Comparison of ENCODE assay signal across 8 cellular contexts in the genomic region with DNA sequence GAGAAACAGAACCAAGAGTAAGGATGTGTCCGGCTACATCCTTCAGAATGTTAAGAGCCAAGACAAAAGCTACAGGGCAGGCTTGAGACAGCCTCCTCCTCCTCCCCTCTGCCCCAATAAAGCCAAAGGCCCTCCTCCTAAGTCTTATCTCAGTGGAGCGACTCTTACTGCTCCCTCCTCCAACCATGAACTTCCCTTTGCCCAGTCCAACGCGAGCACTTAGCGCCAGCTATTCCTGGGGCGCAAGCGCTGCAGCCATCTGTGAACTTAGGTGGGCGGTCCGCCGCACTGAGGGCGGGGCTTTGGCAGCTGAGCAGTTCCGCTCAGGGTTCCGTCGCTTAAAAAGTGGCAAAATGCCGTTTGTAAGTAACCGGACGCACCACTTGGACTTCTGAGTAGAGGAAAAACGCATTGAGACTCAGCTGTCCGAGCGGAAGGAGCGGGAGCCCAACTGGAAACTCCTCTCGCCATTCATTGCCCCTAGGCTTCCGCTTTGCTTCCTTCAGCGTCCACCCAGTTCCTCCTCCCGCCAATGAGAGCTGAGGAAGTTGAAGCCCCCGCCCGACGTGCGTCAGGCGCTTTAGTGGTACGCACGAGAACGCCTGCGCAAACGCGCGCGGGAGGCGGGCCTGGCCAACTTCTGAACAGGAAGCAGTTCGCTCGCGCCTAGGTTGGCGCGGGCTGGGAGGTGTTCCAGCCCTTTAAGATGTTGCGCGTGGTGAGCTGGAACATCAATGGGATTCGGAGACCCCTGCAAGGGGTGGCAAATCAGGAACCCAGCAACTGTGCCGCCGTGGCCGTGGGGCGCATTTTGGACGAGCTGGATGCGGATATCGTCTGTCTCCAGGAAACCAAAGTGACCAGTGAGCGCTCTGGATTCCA. TPM values are rescaled to one million over a fixed set of nuclear protein-coding genes. Genes with fewer than 3 reads are reported as not detected.
DNase-seq lines count a peak whose midpoint lies in the region; ATAC-seq and TF ChIP-seq lines count a peak whose summit lies in the region.

A gene with protein sequence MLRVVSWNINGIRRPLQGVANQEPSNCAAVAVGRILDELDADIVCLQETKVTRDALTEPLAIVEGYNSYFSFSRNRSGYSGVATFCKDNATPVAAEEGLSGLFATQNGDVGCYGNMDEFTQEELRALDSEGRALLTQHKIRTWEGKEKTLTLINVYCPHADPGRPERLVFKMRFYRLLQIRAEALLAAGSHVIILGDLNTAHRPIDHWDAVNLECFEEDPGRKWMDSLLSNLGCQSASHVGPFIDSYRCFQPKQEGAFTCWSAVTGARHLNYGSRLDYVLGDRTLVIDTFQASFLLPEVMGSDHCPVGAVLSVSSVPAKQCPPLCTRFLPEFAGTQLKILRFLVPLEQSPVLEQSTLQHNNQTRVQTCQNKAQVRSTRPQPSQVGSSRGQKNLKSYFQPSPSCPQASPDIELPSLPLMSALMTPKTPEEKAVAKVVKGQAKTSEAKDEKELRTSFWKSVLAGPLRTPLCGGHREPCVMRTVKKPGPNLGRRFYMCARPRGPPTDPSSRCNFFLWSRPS (plus strand): TSS at position 647 of the 882 bp plus-strand sequence. CDS start 60 bp downstream, at position 707.

- H3K9me3 ChIP-seq in RWPE2 (ENCODE audit: severe bottlenecking): no peaks in the 10 kb centered on the region

- peak; percentile 94 for DNase-seq in EH (ENCODE audit: low read depth)
- peak; percentile 93 for DNase-seq in H4 (ENCODE audit: low spot score)
- peak; percentile 81 for DNase-seq in LoVo (ENCODE audit: low spot score)
- peak; percentile 88 for DNase-seq in RWPE2 (ENCODE audit: low spot score)
- DNase-seq in activated T-helper 2 cell treated with anti-CD3 and anti-CD28 coated beads, Interferon-gamma antibody, Interleukin-2, Interleukin-4, amounts not matched to agents 10 μg/mL and 5 μg/mL and 100 μg/mL, durations not matched to agents 14 hours and 24 hours and 36 hours (ENCODE audit: low spot score): peak; percentile 85
- peak; percentile 90 for DNase-seq in fibroblast of mammary gland (ENCODE audit: low read depth)
- DNase-seq in naive thymus-derived CD8-positive, alpha-beta T cell: peak; percentile 74 to 93 (median 86)
- DNase-seq in stimulated activated naive CD4-positive, alpha-beta T cell (lab: John Stamatoyannopoulos, UW): peak; percentile 69 to 85 (median 82)

- no peaks in the 10 kb centered on the region for H3K9me3 Mint-ChIP-seq in activated T-helper 2 cell treated with anti-CD3 and anti-CD28 coated beads, Interferon-gamma antibody, Interleukin-2, Interleukin-4, amounts not matched to agents 10 μg/mL and 5 μg/mL and 100 μg/mL, durations not matched to agents 14 hours and 24 hours and 36 hours
- peaks cover 0 to 1% (median 0%) of the 10 kb centered on the region in 9 donors for H3K9me3 Mint-ChIP-seq in naive thymus-derived CD8-positive, alpha-beta T cell

- POLR2A ChIA-PET in naive thymus-derived CD8-positive, alpha-beta T cell (lab: Charles Lee): interaction anchor here (0.5 to 2.0 kb wide), 13 partner anchors 9 to 957 kb away, joined by 3 to 11 read pairs (median 4); a partner anchor contains a TSS

- peak within 1 kb of the TSS; percentile 98 for H3K4me3 Mint-ChIP-seq in activated T-helper 2 cell treated with anti-CD3 and anti-CD28 coated beads, Interferon-gamma antibody, Interleukin-2, Interleukin-4, amounts not matched to agents 10 μg/mL and 5 μg/mL and 100 μg/mL, durations not matched to agents 14 hours and 24 hours and 36 hours (ENCODE audit: low read depth)
- peak within 1 kb of the TSS; percentile 89 to 96 (median 94) for H3K4me3 Mint-ChIP-seq in naive thymus-derived CD8-positive, alpha-beta T cell

- H3K4me3 ChIP-seq in RWPE2 (ENCODE audit: severe bottlenecking) (peak within 1 kb of the TSS; percentile 47), fibroblast of mammary gland (ENCODE audit: control insufficient read depth, low read depth, low read length) (peak within 1 kb of the TSS; percentile 74)

- H3K36me3 Mint-ChIP-seq in activated T-helper 2 cell treated with anti-CD3 and anti-CD28 coated beads, Interferon-gamma antibody, Interleukin-2, Interleukin-4, amounts not matched to agents 10 μg/mL and 5 μg/mL and 100 μg/mL, durations not matched to agents 14 hours and 24 hours and 36 hours (ENCODE audit: low read depth): peaks cover 42% of the 10 kb centered on the region
- peaks cover 0 to 21% (median 0%) of the 10 kb centered on the region in 3 donors for H3K36me3 Mint-ChIP-seq in naive thymus-derived CD8-positive, alpha-beta T cell

- peak; percentile 95 for ATAC-seq in RWPE2 (ENCODE audit: low read depth)
- peak; percentile 94 for ATAC-seq in naive thymus-derived CD8-positive, alpha-beta T cell

- peaks cover 5% of the 10 kb centered on the region for H3K4me1 ChIP-seq in RWPE2 (ENCODE audit: insufficient read depth, poor library complexity, severe bottlenecking)

- peak within 1 kb of the TSS; percentile 78 for H3K27ac ChIP-seq in RWPE2 (ENCODE audit: poor library complexity, severe bottlenecking)

- no peaks in the 10 kb centered on the region for H3K27me3 ChIP-seq in RWPE2 (ENCODE audit: insufficient read depth, poor library complexity, severe bottlenecking)

- H3K27ac Mint-ChIP-seq in activated T-helper 2 cell treated with anti-CD3 and anti-CD28 coated beads, Interferon-gamma antibody, Interleukin-2, Interleukin-4, amounts not matched to agents 10 μg/mL and 5 μg/mL and 100 μg/mL, durations not matched to agents 14 hours and 24 hours and 36 hours: peak within 1 kb of the TSS; percentile 88
- H3K27ac Mint-ChIP-seq in naive thymus-derived CD8-positive, alpha-beta T cell: peak within 1 kb of the TSS; percentile 93 to 98 (median 96)

- peaks cover 14% of the 10 kb centered on the region for H3K4me1 Mint-ChIP-seq in activated T-helper 2 cell treated with anti-CD3 and anti-CD28 coated beads, Interferon-gamma antibody, Interleukin-2, Interleukin-4, amounts not matched to agents 10 μg/mL and 5 μg/mL and 100 μg/mL, durations not matched to agents 14 hours and 24 hours and 36 hours (ENCODE audit: low read depth)
- peaks cover 14 to 41% (median 39%) of the 10 kb centered on the region in 4 donors for H3K4me1 Mint-ChIP-seq in naive thymus-derived CD8-positive, alpha-beta T cell

- TF ChIP-seq CTCF in RWPE2 (IDR thresholded peaks at IDR 0.05; ENCODE audit: poor library complexity, severe bottlenecking) (no peak), fibroblast of mammary gland (conservative IDR thresholded peaks at IDR 0.05; ENCODE audit: control insufficient read depth, insufficient read depth, low read depth, low read length) (no peak)

- H3K27me3 Mint-ChIP-seq in activated T-helper 2 cell treated with anti-CD3 and anti-CD28 coated beads, Interferon-gamma antibody, Interleukin-2, Interleukin-4, amounts not matched to agents 10 μg/mL and 5 μg/mL and 100 μg/mL, durations not matched to agents 14 hours and 24 hours and 36 hours (ENCODE audit: low read depth): no peaks in the 10 kb centered on the region
- H3K27me3 Mint-ChIP-seq in naive thymus-derived CD8-positive, alpha-beta T cell: no peaks in the 10 kb centered on the region

- intact Hi-C loops in activated T-helper 2 cell treated with anti-CD3 and anti-CD28 coated beads, Interferon-gamma antibody, Interleukin-2, Interleukin-4, amounts not matched to agents 10 μg/mL and 5 μg/mL and 100 μg/mL, durations not matched to agents 14 hours and 24 hours and 36 hours (cut with micrococcal nuclease): loop anchor here (2.0 kb wide), 1 partner anchor 361 kb away; no protein-coding TSS in a partner anchor

- H3K36me3 ChIP-seq in RWPE2 (ENCODE audit: low read depth): peaks cover 30% of the 10 kb centered on the region

RNA-seq across cellular contexts. Expression of the gene that starts here (rescaled TPM):
- total RNA-seq in H4 (2014; rRNA removed; shearing (Covaris generic)): 20.5 and 30.0 TPM in 2 replicates
- total RNA-seq in activated T-helper 2 cell treated with anti-CD3 and anti-CD28 coated beads, Interferon-gamma antibody, Interleukin-2, Interleukin-4, amounts not matched to agents 10 μg/mL and 5 μg/mL and 100 μg/mL, durations not matched to agents 14 hours and 24 hours and 36 hours: 33.8 and 35.9 TPM in 2 replicates
- 10 to 100 TPM; 13.5 to 14.0 TPM for total RNA-seq in naive thymus-derived CD8-positive, alpha-beta T cell
- 10 to 100 TPM; 20.4 to 21.6 (median 21.2) TPM for polyA plus RNA-seq in naive thymus-derived CD8-positive, alpha-beta T cell

Comparison
In these comparisons a context has a peak if more than half of its experiments do, and no peak if none do; other contexts are left out.
1. Peak in every context shown above with its lines: DNase-seq, ATAC-seq, H3K4me3 ChIP-seq and H3K27ac ChIP-seq.